Comparison of ENCODE assay signal across 8 cellular contexts in genomic region chr17:17387461-17388362, GRCh38.
DNase-seq lines count a peak whose midpoint lies in the region; ATAC-seq, FAIRE-seq and TF ChIP-seq lines count a peak whose summit lies in the region.

No MANE protein-coding gene starts in this region.

- H3K4me3 ChIP-seq in BLaER1 (no peak overlapping the region), IMR-90 (ENCODE audit: insufficient read depth, low read depth, low read length) (no peak overlapping the region), keratinocyte (ENCODE audit: control insufficient read depth in 2 of 3, extremely low read depth in 1 of 3, insufficient read depth in 2 of 3, low read depth in 1 of 3, low read length in 3 of 3) (no peak overlapping the region), uterus (no peak overlapping the region)

- no peak overlapping the region for H2AK5ac ChIP-seq in IMR-90 (ENCODE audit: low read depth, low read length)

- no peak overlapping the region for H2AK9ac ChIP-seq in IMR-90 (replicated peaks; ENCODE audit: low read depth, low read length, poor library complexity)

- TF ChIP-seq RAD21 in IMR-90 (IDR thresholded peaks at IDR 0.05; ENCODE audit: low read length): no peak; the same call in 1 of the 2 replicates

- H2BK20ac ChIP-seq in IMR-90 (ENCODE audit: low read depth, low read length): no peak overlapping the region

- no peak overlapping the region for H3K23ac ChIP-seq in IMR-90 (ENCODE audit: low read depth, low read length)

- H3K4me2 ChIP-seq in BLaER1 (peak overlapping the region; percentile 3; the same call in 1 of the 2 replicates), IMR-90 (ENCODE audit: low read depth, low read length) (no peak overlapping the region), keratinocyte (ENCODE audit: control insufficient read depth, extremely low read depth, insufficient read depth, low read depth, low read length) (peak overlapping the region; percentile 36)

- H3K9me3 ChIP-seq in BLaER1: peaks cover 9% of the 10 kb centered on the region
- H3K9me3 ChIP-seq in IMR-90 (ENCODE audit: control insufficient read depth, insufficient read depth, low read length): no peaks in the 10 kb centered on the region
- no peaks in the 10 kb centered on the region for H3K9me3 ChIP-seq in keratinocyte (ENCODE audit: control insufficient read depth, low read depth, low read length)
- no peaks in the 10 kb centered on the region for H3K9me3 ChIP-seq in uterus

- H3K27me3 ChIP-seq in BLaER1 (no peaks in the 10 kb centered on the region), IMR-90 (ENCODE audit: control insufficient read depth, insufficient read depth, low read length) (peaks cover 24% of the 10 kb centered on the region), keratinocyte (ENCODE audit: control insufficient read depth, extremely low read depth, insufficient read depth, low read length) (peaks cover 11% of the 10 kb centered on the region), uterus (no peaks in the 10 kb centered on the region)

- H3K9me1 ChIP-seq in IMR-90 (ENCODE audit: insufficient read depth, low read length): no peaks in the 10 kb centered on the region
- peaks cover 6% of the 10 kb centered on the region for H3K9me1 ChIP-seq in keratinocyte (ENCODE audit: control insufficient read depth, extremely low read depth, insufficient read depth, low read length)

- CTCF ChIA-PET in IMR-90 (lab: Yijun Ruan, JAX): no interaction called here

- H4K20me1 ChIP-seq in BLaER1 (no peaks in the 10 kb centered on the region), IMR-90 (ENCODE audit: insufficient read depth, low read length) (no peaks in the 10 kb centered on the region), keratinocyte (ENCODE audit: control insufficient read depth, extremely low read depth, insufficient read depth, low read length) (no peaks in the 10 kb centered on the region)

- H2BK120ac ChIP-seq in IMR-90 (ENCODE audit: low read depth, low read length): no peak overlapping the region

- peak; percentile 26 for FAIRE-seq in keratinocyte (lab: Jason Lieb, UNC)

- H3K56ac ChIP-seq in IMR-90 (ENCODE audit: extremely low read depth, insufficient read depth, low read length): no peak overlapping the region

- no peak overlapping the region for H4K5ac ChIP-seq in IMR-90 (ENCODE audit: low read depth, low read length)

- no peak overlapping the region for H3K14ac ChIP-seq in IMR-90 (replicated peaks; ENCODE audit: low read depth, low read length)

- H3K4me1 ChIP-seq in BLaER1 (peaks cover 43% of the 10 kb centered on the region), IMR-90 (ENCODE audit: control insufficient read depth, insufficient read depth, low read length) (no peaks in the 10 kb centered on the region), keratinocyte (ENCODE audit: control insufficient read depth, extremely low read depth, insufficient read depth, low read length) (peaks cover 15% of the 10 kb centered on the region), uterus (no peaks in the 10 kb centered on the region)

- no peak; the same call in 1 of the 2 replicates for TF ChIP-seq CTCF in IMR-90 (conservative IDR thresholded peaks at IDR 0.05; ENCODE audit: low read depth, low read length)
- TF ChIP-seq CTCF in keratinocyte (optimal IDR thresholded peaks at IDR 0.05 in 1 of 3, IDR thresholded peaks at IDR 0.05 in 1 of 3, conservative IDR thresholded peaks at IDR 0.05 in 1 of 3; ENCODE audit: extremely low read depth in 1 of 3, insufficient read depth in 2 of 3, low read length in 3 of 3): peak; percentile 76 to 96 (median 90)
- peak in 1 of 4 experiments; percentile 16 for TF ChIP-seq CTCF in uterus (IDR thresholded peaks at IDR 0.05)

- no peak for DNase-seq in IMR-90
- DNase-seq in keratinocyte (ENCODE audit: low read depth, low spot score): peak; percentile 52
- no peak for DNase-seq in uterus
- no peak for DNase-seq in substantia nigra (lab: John Stamatoyannopoulos, UW)
- no peak for DNase-seq in DMS79 (lab: John Stamatoyannopoulos, UW)

- H3K18ac ChIP-seq in IMR-90 (ENCODE audit: low read depth, low read length): no peak overlapping the region

- WGBS in IMR-90 (ENCODE audit: extremely low coverage in 2 of 2, insufficient read length in 1 of 2), 2 experiments: 66% methylated on average over 4 of the region's 15 CpGs; no CpG with 5 or more reads in 1 of the 2 experiments

- dilution Hi-C loops in IMR-90 (cut with HindIII; ENCODE audit: low sequenced_read_pairs, unreplicated experiment) (no loop called here), keratinocyte (cut with MboI; ENCODE audit: extremely low pct_ligation_motif_present, low sequenced_read_pairs) (no loop called here)

- POLR2A ChIA-PET in IMR-90 (lab: Charles Lee; ENCODE audit: unreplicated experiment): no interaction called here

- no peak overlapping the region for H2BK5ac ChIP-seq in IMR-90 (ENCODE audit: low read depth, low read length, poor library complexity, severe bottlenecking)

- no peak overlapping the region for H2BK15ac ChIP-seq in IMR-90 (ENCODE audit: low read depth, low read length)

- in situ Hi-C loops in IMR-90 (cut with MboI; ENCODE audit: low sequenced_read_pairs): no loop called here

- no peak for TF ChIP-seq POLR2A in IMR-90 (IDR thresholded peaks at IDR 0.05; ENCODE audit: low read depth, low read length)
- TF ChIP-seq POLR2A in uterus (IDR thresholded peaks at IDR 0.05): no peak

- no peaks in the 10 kb centered on the region for H3K79me2 ChIP-seq in keratinocyte (ENCODE audit: control insufficient read depth, insufficient read depth, low read length)

- H4K91ac ChIP-seq in IMR-90 (ENCODE audit: insufficient read depth, low read depth, low read length): no peak overlapping the region

- H4K8ac ChIP-seq in IMR-90 (ENCODE audit: low read depth in 2 of 2, low read length in 2 of 2): no peak overlapping the region

- H3K4ac ChIP-seq in IMR-90 (ENCODE audit: low read depth, low read length): no peak overlapping the region

- H3K27ac ChIP-seq in BLaER1 (no peak overlapping the region), IMR-90 (ENCODE audit: insufficient read depth, low read length) (no peak overlapping the region), keratinocyte (ENCODE audit: control insufficient read depth, insufficient read depth, low read length) (peak overlapping the region; percentile 15), uterus (no peak overlapping the region), substantia nigra (ENCODE audit: low read depth, low read length, poor library complexity, severe bottlenecking) (no peak overlapping the region)

- H2AFZ ChIP-seq in IMR-90 (replicated peaks; ENCODE audit: low read length, poor library complexity) (peak overlapping the region; percentile 38), keratinocyte (ENCODE audit: control insufficient read depth, low read length) (peak overlapping the region; percentile 70)

- H3K36me3 ChIP-seq in BLaER1 (no peaks in the 10 kb centered on the region), IMR-90 (ENCODE audit: control insufficient read depth, insufficient read depth, low read length) (no peaks in the 10 kb centered on the region), keratinocyte (ENCODE audit: control insufficient read depth in 2 of 2, extremely low read depth in 1 of 2, insufficient read depth in 2 of 2, low read length in 2 of 2) (no peaks in the 10 kb centered on the region), uterus (no peaks in the 10 kb centered on the region)

- H3K9ac ChIP-seq in BLaER1 (no peak overlapping the region), IMR-90 (ENCODE audit: low read depth, low read length) (no peak overlapping the region), keratinocyte (ENCODE audit: control insufficient read depth, extremely low read depth, insufficient read depth, low read length) (peak overlapping the region; percentile 24)

- BruUV-seq in IMR-90 (replicated peaks; lab: Mats Ljungman, UMichigan): no TSS peak

- H3K79me1 ChIP-seq in IMR-90 (ENCODE audit: low read depth in 1 of 2, low read length in 2 of 2): no peaks in the 10 kb centered on the region

- ATAC-seq in IMR-90 (ENCODE audit: low read depth): no peak
- ATAC-seq in SK-N-SH treated with all-trans-retinoic acid at 6 μM for 48 hours: peak; percentile 72
- no peak for ATAC-seq in GM18520 (IDR thresholded peaks at IDR 0.05; ENCODE audit: unreplicated experiment)

- intact Hi-C loops in IMR-90 (cut with micrococcal nuclease) (no loop called here), uterus (cut with DNase I; ENCODE audit: low total_unique reads) (no loop called here)

TF ChIP-seq in IMR-90, 13 proteins besides CTCF, POLR2A, EP300 and RAD21 (continues in another document):
- TF ChIP-seq USF2 (IDR thresholded peaks at IDR 0.05; ENCODE audit: low read depth, low read length) (no peak), NFE2L2 (IDR thresholded peaks at IDR 0.05; ENCODE audit: low read depth, low read length) (no peak), MAFK (IDR thresholded peaks at IDR 0.05; ENCODE audit: low read depth, low read length) (no peak), CHD1 (IDR thresholded peaks at IDR 0.05; ENCODE audit: low read depth, low read length) (no peak), MXI1 (IDR thresholded peaks at IDR 0.05; ENCODE audit: borderline replicate concordance, low read depth, low read length) (no peak), BHLHE40 (IDR thresholded peaks at IDR 0.05; ENCODE audit: low read depth, low read length) (no peak), FOS (IDR thresholded peaks at IDR 0.05; ENCODE audit: low read depth, low read length) (no peak)

TF ChIP-seq in SK-N-SH treated with all-trans-retinoic acid at 6 μM for 48 hours, 23 proteins besides CTCF, POLR2A, EP300 and RAD21 (continues in another document):
- TF ChIP-seq POU6F1 (CRISPR knock-in tag; IDR thresholded peaks at IDR 0.05; ENCODE audit: borderline replicate concordance, low read depth): no peak
- TF ChIP-seq ARNTL (CRISPR knock-in tag; IDR thresholded peaks at IDR 0.05; ENCODE audit: borderline replicate concordance, low read depth): no peak
- no peak for TF ChIP-seq ZFP30 (CRISPR knock-in tag; IDR thresholded peaks at IDR 0.05)
- no peak for TF ChIP-seq CSDC2 (CRISPR knock-in tag; IDR thresholded peaks at IDR 0.05)
- no peak for TF ChIP-seq ZNF70 (CRISPR knock-in tag; IDR thresholded peaks at IDR 0.05)
